In genomic region chr2:41847744-41848441, GRCh38 we compare ENCODE assay signal across 1 cellular context.
TF ChIP-seq lines count a peak whose summit lies in the region.

No MANE protein-coding gene starts in this region.

TF ChIP-seq in HepG2, 621 proteins besides CTCF, POLR2A, EP300 and RAD21 (continued from another document and continues in another):
- no peak for TF ChIP-seq ZBTB44 (CRISPR knock-in tag; IDR thresholded peaks at IDR 0.05)
- TF ChIP-seq TBX2 (CRISPR knock-in tag; IDR thresholded peaks at IDR 0.05; ENCODE audit: borderline replicate concordance) = peak; percentile 85
- peak; percentile 48; the same call in 1 of the 2 replicates for TF ChIP-seq ZBTB7A (CRISPR knock-in tag; IDR thresholded peaks at IDR 0.05)
- TF ChIP-seq NKX3-1 (CRISPR knock-in tag; IDR thresholded peaks at IDR 0.05) = no peak
- TF ChIP-seq TERF1 (CRISPR knock-in tag; IDR thresholded peaks at IDR 0.05) = no peak
- peak; percentile 54; the same call in 1 of the 2 replicates for TF ChIP-seq DNMT3B (CRISPR knock-in tag; conservative IDR thresholded peaks at IDR 0.05)
- no peak for TF ChIP-seq CHCHD3 (CRISPR knock-in tag; IDR thresholded peaks at IDR 0.05)
- no peak for TF ChIP-seq NAIF1 (CRISPR knock-in tag; IDR thresholded peaks at IDR 0.05; ENCODE audit: borderline replicate concordance)
- no peak for TF ChIP-seq CENPT (CRISPR knock-in tag; IDR thresholded peaks at IDR 0.05; ENCODE audit: low read depth)
- no peak for TF ChIP-seq ZSCAN22 (CRISPR knock-in tag; IDR thresholded peaks at IDR 0.05)
- no peak for TF ChIP-seq ZSCAN25 (CRISPR knock-in tag; IDR thresholded peaks at IDR 0.05)
- no peak for TF ChIP-seq CBX2 (IDR thresholded peaks at IDR 0.05; ENCODE audit: low read depth, low read length)
- no peak for TF ChIP-seq CBX2 (CRISPR knock-in tag; IDR thresholded peaks at IDR 0.05; ENCODE audit: low read depth)
- no peak for TF ChIP-seq ZNF468 (CRISPR knock-in tag; IDR thresholded peaks at IDR 0.05)
- TF ChIP-seq ZNF607 (CRISPR knock-in tag; IDR thresholded peaks at IDR 0.05; ENCODE audit: borderline replicate concordance) = no peak
- no peak for TF ChIP-seq PAF1 (CRISPR knock-in tag; IDR thresholded peaks at IDR 0.05)
- peak; percentile 44; the same call in 1 of the 2 replicates for TF ChIP-seq ZNF691 (CRISPR knock-in tag; IDR thresholded peaks at IDR 0.05; ENCODE audit: borderline replicate concordance, low read depth)
- TF ChIP-seq ZNF503 (CRISPR knock-in tag; IDR thresholded peaks at IDR 0.05) = peak; percentile 77; the same call in 1 of the 2 replicates
- no peak for TF ChIP-seq ZNF660 (CRISPR knock-in tag; IDR thresholded peaks at IDR 0.05; ENCODE audit: borderline replicate concordance, low read depth)
- TF ChIP-seq TBP (CRISPR knock-in tag; IDR thresholded peaks at IDR 0.05) = no peak
- TF ChIP-seq MIXL1 (CRISPR knock-in tag; IDR thresholded peaks at IDR 0.05) = peak; percentile 95
- TF ChIP-seq ZNF180 (CRISPR knock-in tag; IDR thresholded peaks at IDR 0.05; ENCODE audit: borderline replicate concordance, low read depth) = no peak
- TF ChIP-seq NFKB2 (CRISPR knock-in tag; IDR thresholded peaks at IDR 0.05; ENCODE audit: borderline replicate concordance) = no peak
- no peak for TF ChIP-seq ZNF280B (CRISPR knock-in tag; IDR thresholded peaks at IDR 0.05; ENCODE audit: borderline replicate concordance)
- no peak for TF ChIP-seq ZNF775 (CRISPR knock-in tag; IDR thresholded peaks at IDR 0.05; ENCODE audit: borderline replicate concordance)
- TF ChIP-seq ZFP37 (CRISPR knock-in tag; IDR thresholded peaks at IDR 0.05; ENCODE audit: borderline replicate concordance) = no peak
- TF ChIP-seq ZNF614 (CRISPR knock-in tag; IDR thresholded peaks at IDR 0.05; ENCODE audit: borderline replicate concordance) = peak; percentile 98
- TF ChIP-seq ZNF615 (CRISPR knock-in tag; IDR thresholded peaks at IDR 0.05; ENCODE audit: borderline replicate concordance) = no peak
- TF ChIP-seq ZNF709 (CRISPR knock-in tag; IDR thresholded peaks at IDR 0.05) = no peak
- TF ChIP-seq KDM5A (IDR thresholded peaks at IDR 0.05; ENCODE audit: borderline replicate concordance, low read length) = no peak
- TF ChIP-seq ZBTB25 (CRISPR knock-in tag; IDR thresholded peaks at IDR 0.05) = peak; percentile 90
- TF ChIP-seq ZNF501 (CRISPR knock-in tag; IDR thresholded peaks at IDR 0.05) = no peak
- TF ChIP-seq NR2F2 (IDR thresholded peaks at IDR 0.05; ENCODE audit: borderline replicate concordance, low read depth) = peak; percentile 91
- TF ChIP-seq TIGD3 (CRISPR knock-in tag; IDR thresholded peaks at IDR 0.05; ENCODE audit: borderline replicate concordance) = no peak
- TF ChIP-seq ZNF570 (CRISPR knock-in tag; IDR thresholded peaks at IDR 0.05; ENCODE audit: borderline replicate concordance) = no peak
- peak; percentile 97 for TF ChIP-seq SOX5 (CRISPR knock-in tag; IDR thresholded peaks at IDR 0.05; ENCODE audit: borderline replicate concordance)
- no peak for TF ChIP-seq ZFP91 (CRISPR knock-in tag; IDR thresholded peaks at IDR 0.05; ENCODE audit: borderline replicate concordance)
- TF ChIP-seq CCAR2 (optimal IDR thresholded peaks at IDR 0.05; ENCODE audit: low read depth, low read length) = no peak
- TF ChIP-seq DNMT1 (CRISPR knock-in tag; IDR thresholded peaks at IDR 0.05) = no peak
- TF ChIP-seq MYC (CRISPR knock-in tag; IDR thresholded peaks at IDR 0.05; ENCODE audit: borderline replicate concordance) = no peak
- TF ChIP-seq ZMAT5 (CRISPR knock-in tag; IDR thresholded peaks at IDR 0.05; ENCODE audit: borderline replicate concordance, low read depth) = no peak
- TF ChIP-seq ZNF546 (CRISPR knock-in tag; conservative IDR thresholded peaks at IDR 0.05) = no peak
- TF ChIP-seq ZNF770 (CRISPR knock-in tag; IDR thresholded peaks at IDR 0.05) = no peak
- TF ChIP-seq ZNF224 (CRISPR knock-in tag; IDR thresholded peaks at IDR 0.05) = no peak
- TF ChIP-seq ISL2 (CRISPR knock-in tag; IDR thresholded peaks at IDR 0.05) = peak; percentile 97
- no peak for TF ChIP-seq ZNF143 (CRISPR knock-in tag; IDR thresholded peaks at IDR 0.05)
- TF ChIP-seq ZNF30 (CRISPR knock-in tag; IDR thresholded peaks at IDR 0.05) = no peak
- peak; percentile 99 for TF ChIP-seq NCOA2 (CRISPR knock-in tag; IDR thresholded peaks at IDR 0.05)
- TF ChIP-seq ZNF780A (CRISPR knock-in tag; IDR thresholded peaks at IDR 0.05) = 0 out of 2 replicates have a peak, but pooled peaks have one; percentile 36
- TF ChIP-seq ZNF83 (CRISPR knock-in tag; IDR thresholded peaks at IDR 0.05; ENCODE audit: borderline replicate concordance) = no peak
- TF ChIP-seq ZNF441 (CRISPR knock-in tag; IDR thresholded peaks at IDR 0.05; ENCODE audit: borderline replicate concordance) = peak; percentile 32; the same call in 1 of the 2 replicates
- TF ChIP-seq CEBPG (CRISPR knock-in tag; IDR thresholded peaks at IDR 0.05) = peak; percentile 100
- TF ChIP-seq SIN3A (IDR thresholded peaks at IDR 0.05; ENCODE audit: borderline replicate concordance, low read depth, low read length) = peak; percentile 59; the same call in 1 of the 2 replicates
- TF ChIP-seq NONO (IDR thresholded peaks at IDR 0.05) = no peak
- 0 out of 2 replicates have a peak, but pooled peaks have one; percentile 47 for TF ChIP-seq NONO (CRISPR knock-in tag; conservative IDR thresholded peaks at IDR 0.05)
- TF ChIP-seq ZNF616 (CRISPR knock-in tag; IDR thresholded peaks at IDR 0.05; ENCODE audit: low read depth) = no peak
